Comparison of ENCODE assay signal across 1 cellular context in genomic region chr6:165244524-165245247, GRCh38.
TF ChIP-seq lines count a peak whose summit lies in the region.

No MANE protein-coding gene starts in this region.

TF ChIP-seq in SK-N-SH, 30 proteins besides CTCF, POLR2A, EP300 and RAD21 (continued from another document):
- no peak for TF ChIP-seq PBX3 (IDR thresholded peaks at IDR 0.05)
- no peak for TF ChIP-seq EZH2phosphoT487 (IDR thresholded peaks at IDR 0.05; ENCODE audit: borderline replicate concordance, low read depth)
- TF ChIP-seq FOXJ3 (CRISPR knock-in tag; IDR thresholded peaks at IDR 0.05) = no peak
- TF ChIP-seq GABPA (IDR thresholded peaks at IDR 0.05; ENCODE audit: low read depth) = no peak
- TF ChIP-seq ELF1 (IDR thresholded peaks at IDR 0.05) = no peak
- TF ChIP-seq, protein P1, sequence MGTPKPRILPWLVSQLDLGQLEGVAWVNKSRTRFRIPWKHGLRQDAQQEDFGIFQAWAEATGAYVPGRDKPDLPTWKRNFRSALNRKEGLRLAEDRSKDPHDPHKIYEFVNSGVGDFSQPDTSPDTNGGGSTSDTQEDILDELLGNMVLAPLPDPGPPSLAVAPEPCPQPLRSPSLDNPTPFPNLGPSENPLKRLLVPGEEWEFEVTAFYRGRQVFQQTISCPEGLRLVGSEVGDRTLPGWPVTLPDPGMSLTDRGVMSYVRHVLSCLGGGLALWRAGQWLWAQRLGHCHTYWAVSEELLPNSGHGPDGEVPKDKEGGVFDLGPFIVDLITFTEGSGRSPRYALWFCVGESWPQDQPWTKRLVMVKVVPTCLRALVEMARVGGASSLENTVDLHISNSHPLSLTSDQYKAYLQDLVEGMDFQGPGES (IDR thresholded peaks at IDR 0.05; ENCODE audit: low read depth, low read length) = no peak
- no peak for TF ChIP-seq SMC3 (IDR thresholded peaks at IDR 0.05; ENCODE audit: low read depth, low read length)
- no peak for TF ChIP-seq MXI1 (IDR thresholded peaks at IDR 0.05; ENCODE audit: low read depth, low read length)
- no peak for TF ChIP-seq SIN3A (IDR thresholded peaks at IDR 0.05; ENCODE audit: borderline replicate concordance, low read depth, low read length)
- no peak for TF ChIP-seq RXRA (IDR thresholded peaks at IDR 0.05; ENCODE audit: borderline replicate concordance, low read depth)
